Comparison of ENCODE assay signal across 1 cellular context in the genomic region with DNA sequence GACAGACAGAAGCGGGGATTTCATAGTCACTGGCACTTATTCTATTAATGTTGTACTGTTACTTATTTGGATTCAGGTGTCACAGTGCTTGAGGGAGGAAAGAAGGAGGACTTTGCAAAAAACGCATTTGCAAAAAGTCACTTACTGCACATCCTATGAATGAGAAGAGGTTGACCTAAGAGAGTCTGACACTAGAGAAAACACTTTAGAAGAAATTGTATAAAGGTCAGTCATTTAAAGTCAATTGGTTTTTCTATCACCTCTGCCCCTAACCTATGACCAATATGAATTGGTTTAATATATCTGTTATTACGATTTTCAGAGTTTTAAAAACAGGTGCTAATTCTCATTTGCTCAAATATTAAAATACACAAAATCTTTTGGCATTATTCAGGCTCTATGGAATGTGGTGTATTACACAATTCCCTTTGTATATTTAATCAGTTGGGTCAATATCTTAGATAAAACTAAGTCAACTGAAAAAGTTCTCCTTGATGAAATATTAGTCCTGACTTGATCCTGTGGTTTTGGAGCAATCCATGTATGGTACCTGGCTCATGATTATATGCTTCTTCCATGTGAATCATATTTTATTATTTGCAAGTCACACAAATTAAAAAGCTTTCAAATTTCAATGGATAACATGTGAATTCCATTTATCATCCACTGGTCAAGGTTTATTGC.
TF ChIP-seq lines count a peak whose summit lies in the region.

No MANE protein-coding gene starts in this region.

TF ChIP-seq in GM23338, 12 proteins besides CTCF, POLR2A, EP300 and RAD21 (continued from another document):
- TF ChIP-seq, protein P1, sequence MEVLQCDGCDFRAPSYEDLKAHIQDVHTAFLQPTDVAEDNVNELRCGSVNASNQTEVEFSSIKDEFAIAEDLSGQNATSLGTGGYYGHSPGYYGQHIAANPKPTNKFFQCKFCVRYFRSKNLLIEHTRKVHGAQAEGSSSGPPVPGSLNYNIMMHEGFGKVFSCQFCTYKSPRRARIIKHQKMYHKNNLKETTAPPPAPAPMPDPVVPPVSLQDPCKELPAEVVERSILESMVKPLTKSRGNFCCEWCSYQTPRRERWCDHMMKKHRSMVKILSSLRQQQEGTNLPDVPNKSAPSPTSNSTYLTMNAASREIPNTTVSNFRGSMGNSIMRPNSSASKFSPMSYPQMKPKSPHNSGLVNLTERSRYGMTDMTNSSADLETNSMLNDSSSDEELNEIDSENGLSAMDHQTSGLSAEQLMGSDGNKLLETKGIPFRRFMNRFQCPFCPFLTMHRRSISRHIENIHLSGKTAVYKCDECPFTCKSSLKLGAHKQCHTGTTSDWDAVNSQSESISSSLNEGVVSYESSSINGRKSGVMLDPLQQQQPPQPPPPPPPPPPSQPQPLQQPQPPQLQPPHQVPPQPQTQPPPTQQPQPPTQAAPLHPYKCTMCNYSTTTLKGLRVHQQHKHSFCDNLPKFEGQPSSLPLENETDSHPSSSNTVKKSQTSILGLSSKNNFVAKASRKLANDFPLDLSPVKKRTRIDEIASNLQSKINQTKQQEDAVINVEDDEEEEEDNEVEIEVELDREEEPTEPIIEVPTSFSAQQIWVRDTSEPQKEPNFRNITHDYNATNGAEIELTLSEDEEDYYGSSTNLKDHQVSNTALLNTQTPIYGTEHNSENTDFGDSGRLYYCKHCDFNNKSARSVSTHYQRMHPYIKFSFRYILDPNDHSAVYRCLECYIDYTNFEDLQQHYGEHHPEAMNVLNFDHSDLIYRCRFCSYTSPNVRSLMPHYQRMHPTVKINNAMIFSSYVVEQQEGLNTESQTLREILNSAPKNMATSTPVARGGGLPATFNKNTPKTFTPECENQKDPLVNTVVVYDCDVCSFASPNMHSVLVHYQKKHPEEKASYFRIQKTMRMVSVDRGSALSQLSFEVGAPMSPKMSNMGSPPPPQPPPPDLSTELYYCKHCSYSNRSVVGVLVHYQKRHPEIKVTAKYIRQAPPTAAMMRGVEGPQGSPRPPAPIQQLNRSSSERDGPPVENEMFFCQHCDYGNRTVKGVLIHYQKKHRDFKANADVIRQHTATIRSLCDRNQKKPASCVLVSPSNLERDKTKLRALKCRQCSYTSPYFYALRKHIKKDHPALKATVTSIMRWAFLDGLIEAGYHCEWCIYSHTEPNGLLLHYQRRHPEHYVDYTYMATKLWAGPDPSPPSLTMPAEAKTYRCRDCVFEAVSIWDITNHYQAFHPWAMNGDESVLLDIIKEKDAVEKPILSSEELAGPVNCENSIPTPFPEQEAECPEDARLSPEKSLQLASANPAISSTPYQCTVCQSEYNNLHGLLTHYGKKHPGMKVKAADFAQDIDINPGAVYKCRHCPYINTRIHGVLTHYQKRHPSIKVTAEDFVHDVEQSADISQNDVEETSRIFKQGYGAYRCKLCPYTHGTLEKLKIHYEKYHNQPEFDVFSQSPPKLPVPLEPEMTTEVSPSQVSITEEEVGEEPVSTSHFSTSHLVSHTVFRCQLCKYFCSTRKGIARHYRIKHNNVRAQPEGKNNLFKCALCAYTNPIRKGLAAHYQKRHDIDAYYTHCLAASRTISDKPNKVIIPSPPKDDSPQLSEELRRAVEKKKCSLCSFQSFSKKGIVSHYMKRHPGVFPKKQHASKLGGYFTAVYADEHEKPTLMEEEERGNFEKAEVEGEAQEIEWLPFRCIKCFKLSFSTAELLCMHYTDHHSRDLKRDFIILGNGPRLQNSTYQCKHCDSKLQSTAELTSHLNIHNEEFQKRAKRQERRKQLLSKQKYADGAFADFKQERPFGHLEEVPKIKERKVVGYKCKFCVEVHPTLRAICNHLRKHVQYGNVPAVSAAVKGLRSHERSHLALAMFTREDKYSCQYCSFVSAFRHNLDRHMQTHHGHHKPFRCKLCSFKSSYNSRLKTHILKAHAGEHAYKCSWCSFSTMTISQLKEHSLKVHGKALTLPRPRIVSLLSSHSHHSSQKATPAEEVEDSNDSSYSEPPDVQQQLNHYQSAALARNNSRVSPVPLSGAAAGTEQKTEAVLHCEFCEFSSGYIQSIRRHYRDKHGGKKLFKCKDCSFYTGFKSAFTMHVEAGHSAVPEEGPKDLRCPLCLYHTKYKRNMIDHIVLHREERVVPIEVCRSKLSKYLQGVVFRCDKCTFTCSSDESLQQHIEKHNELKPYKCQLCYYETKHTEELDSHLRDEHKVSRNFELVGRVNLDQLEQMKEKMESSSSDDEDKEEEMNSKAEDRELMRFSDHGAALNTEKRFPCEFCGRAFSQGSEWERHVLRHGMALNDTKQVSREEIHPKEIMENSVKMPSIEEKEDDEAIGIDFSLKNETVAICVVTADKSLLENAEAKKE (CRISPR knock-in tag; IDR thresholded peaks at IDR 0.05) = no peak
- TF ChIP-seq STAT1 (IDR thresholded peaks at IDR 0.05; ENCODE audit: unreplicated experiment) (no peak), CREB1 (CRISPR knock-in tag; IDR thresholded peaks at IDR 0.05; ENCODE audit: low read depth) (no peak)
